Comparison of ENCODE assay signal across 8 cellular contexts in the genomic region with DNA sequence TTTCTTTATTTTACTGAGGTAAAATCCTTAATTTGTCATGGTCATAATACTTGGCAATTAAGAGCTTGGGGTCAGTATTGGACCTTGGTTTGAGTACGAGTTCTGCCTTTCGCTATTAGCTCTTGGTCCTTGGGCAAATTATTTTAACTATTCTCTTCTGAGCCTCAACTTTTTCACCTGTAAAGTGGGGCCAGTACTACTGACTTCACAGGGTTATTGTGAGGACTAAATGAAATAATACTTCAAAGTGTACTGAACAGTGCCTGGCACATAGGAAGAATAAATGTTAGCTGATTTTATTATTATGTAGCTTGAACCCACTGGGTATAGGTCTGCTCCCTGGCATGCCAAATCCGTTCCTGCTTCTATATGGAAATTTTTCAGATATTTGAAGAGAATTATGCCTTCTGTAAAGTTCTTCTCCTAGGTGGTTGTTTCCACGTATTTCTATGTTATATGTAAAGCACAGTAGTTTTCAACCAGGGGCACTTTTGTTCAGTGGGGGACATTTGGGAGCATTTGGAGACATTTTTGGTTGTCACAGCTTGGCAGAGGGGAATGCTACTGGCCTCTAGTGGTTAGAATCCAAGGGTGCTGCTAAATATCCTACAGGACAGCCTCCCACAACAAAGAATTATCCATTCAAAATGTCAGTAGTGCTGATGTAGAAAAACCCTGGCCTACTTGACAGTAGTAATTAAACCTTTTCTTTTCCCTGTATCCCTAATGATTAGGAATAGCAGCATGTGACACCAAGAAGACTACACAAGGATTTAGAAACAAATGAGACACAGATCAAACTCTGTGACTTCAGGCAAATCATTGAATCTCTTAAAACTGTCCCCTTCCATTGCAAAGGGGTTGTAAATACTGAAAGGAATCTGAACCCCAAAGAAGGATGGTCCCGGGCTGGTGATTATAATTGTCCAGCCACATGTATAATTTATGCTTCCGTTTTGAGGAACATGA. TPM values are rescaled to one million over a fixed set of nuclear protein-coding genes. Genes with fewer than 3 reads are reported as not detected.
DNase-seq lines count a peak whose midpoint lies in the region; ATAC-seq, FAIRE-seq and TF ChIP-seq lines count a peak whose summit lies in the region.

No MANE protein-coding gene starts in this region.

- H3K9me3 ChIP-seq in CD4-positive, alpha-beta memory T cell (ENCODE audit: control insufficient read depth in 1 of 2, low read length in 2 of 2): no peaks in the 10 kb centered on the region
- H3K9me3 ChIP-seq in OCI-LY3 (ENCODE audit: insufficient read depth, low read length): no peaks in the 10 kb centered on the region

- no peak overlapping the region for H3K4me3 Mint-ChIP-seq in CD4-positive, alpha-beta memory T cell
- no peak overlapping the region for H3K4me3 Mint-ChIP-seq in osteocyte (ENCODE audit: unreplicated experiment)

- POLR2A ChIA-PET in CD4-positive, alpha-beta memory T cell (lab: Charles Lee; ENCODE audit: partially characterized antibody): no interaction called here

- H3K27me3 ChIP-seq in CD4-positive, alpha-beta memory T cell (ENCODE audit: insufficient read depth, low read length): no peaks in the 10 kb centered on the region
- H3K27me3 ChIP-seq in OCI-LY3 (ENCODE audit: low read depth, low read length): no peaks in the 10 kb centered on the region

- H3K27ac ChIP-seq in CD4-positive, alpha-beta memory T cell (ENCODE audit: low read depth, low read length): no peak overlapping the region
- H3K27ac ChIP-seq in OCI-LY3 (ENCODE audit: low read length): no peak overlapping the region

- H3K9me3 Mint-ChIP-seq in CD4-positive, alpha-beta memory T cell: no peaks in the 10 kb centered on the region
- H3K9me3 Mint-ChIP-seq in osteocyte (ENCODE audit: unreplicated experiment): no peaks in the 10 kb centered on the region

- peaks cover 41% of the 10 kb centered on the region for H4K20me1 ChIP-seq in OCI-LY3 (ENCODE audit: insufficient read depth, low read length)

- H3K36me3 Mint-ChIP-seq in CD4-positive, alpha-beta memory T cell: peaks cover 0 to 3% of the 10 kb centered on the region in 2 donors
- H3K36me3 Mint-ChIP-seq in osteocyte (ENCODE audit: unreplicated experiment): no peaks in the 10 kb centered on the region

- no peak overlapping the region for H3K4me3 ChIP-seq in CD4-positive, alpha-beta memory T cell (ENCODE audit: low read length in 2 of 2)
- no peak overlapping the region for H3K4me3 ChIP-seq in OCI-LY3 (ENCODE audit: low read length)

- FAIRE-seq in GM18507 (lab: Jason Lieb, UNC): peak; percentile 75

- intact Hi-C loops in CD4-positive, alpha-beta memory T cell (cut with micrococcal nuclease): loop anchor here (1.0 kb wide), 1 partner anchor 35 kb away; no protein-coding TSS in a partner anchor

- peaks cover 94% of the 10 kb centered on the region for H3K79me2 ChIP-seq in OCI-LY3 (ENCODE audit: low read length)

- no peak overlapping the region for H3K9ac ChIP-seq in OCI-LY3 (ENCODE audit: low read length)

- peak in 1 of 5 donors; percentile 8 for DNase-seq in CD4-positive, alpha-beta memory T cell
- DNase-seq in GM18507 (ENCODE audit: extremely low spot score, insufficient read length, low read depth) (no peak), epidermal melanocyte (ENCODE audit: insufficient read length, low spot score) (peak; percentile 37), osteocyte (ENCODE audit: extremely low spot score, unreplicated experiment) (no peak)

- TF ChIP-seq CTCF in OCI-LY3 (IDR thresholded peaks at IDR 0.05; ENCODE audit: low read depth, low read length) (peak; percentile 65), osteocyte (IDR thresholded peaks at IDR 0.05) (peak; percentile 72)

- peaks cover 25% of the 10 kb centered on the region for H3K4me1 ChIP-seq in CD4-positive, alpha-beta memory T cell (ENCODE audit: insufficient read depth, low read length)
- H3K4me1 ChIP-seq in OCI-LY3 (ENCODE audit: low read length): peaks cover 8% of the 10 kb centered on the region

- H3K4me1 Mint-ChIP-seq in CD4-positive, alpha-beta memory T cell: peaks cover 36 to 58% (median 44%) of the 10 kb centered on the region in 4 donors
- H3K4me1 Mint-ChIP-seq in osteocyte (ENCODE audit: unreplicated experiment): peaks cover 25% of the 10 kb centered on the region

- H3K27me3 Mint-ChIP-seq in CD4-positive, alpha-beta memory T cell: peaks cover 0 to under 1% of the 10 kb centered on the region in 2 donors
- H3K27me3 Mint-ChIP-seq in osteocyte (ENCODE audit: unreplicated experiment): no peaks in the 10 kb centered on the region

- no peak overlapping the region for H2AFZ ChIP-seq in OCI-LY3 (ENCODE audit: low read depth, low read length)

- no peak for ATAC-seq in HG02840 (IDR thresholded peaks at IDR 0.05; ENCODE audit: low FRiP score, unreplicated experiment)
- no peak for ATAC-seq in HG02973 (IDR thresholded peaks at IDR 0.05; ENCODE audit: unreplicated experiment)
- no peak for ATAC-seq in GM21576 (IDR thresholded peaks at IDR 0.05; ENCODE audit: unreplicated experiment)

- no peaks in the 10 kb centered on the region for H3K36me3 ChIP-seq in CD4-positive, alpha-beta memory T cell (ENCODE audit: insufficient read depth, low read length)
- no peaks in the 10 kb centered on the region for H3K36me3 ChIP-seq in OCI-LY3 (replicated peaks; ENCODE audit: low read depth, low read length)

- no peak overlapping the region for H3K4me2 ChIP-seq in OCI-LY3 (ENCODE audit: low read length)

- peak overlapping the region in 4 of 7 donors; percentile 17 to 35 (median 22) for H3K27ac Mint-ChIP-seq in CD4-positive, alpha-beta memory T cell
- H3K27ac Mint-ChIP-seq in osteocyte (ENCODE audit: unreplicated experiment): no peak overlapping the region

- CTCF ChIA-PET in CD4-positive, alpha-beta memory T cell (lab: Charles Lee; ENCODE audit: partially characterized antibody): interaction anchor here (1.0 to 9.8 kb wide), 6 partner anchors 11 to 793 kb away, joined by 3 to 82 read pairs (median 5); no protein-coding TSS in a partner anchor

RNA-seq across cellular contexts. Expression of gene RCL1, which starts 4.5 kb away (rescaled TPM):
- total RNA-seq in CD4-positive, alpha-beta memory T cell: 10 to 100 TPM; 15.2 to 17.8 TPM
- 10 to 100 TPM; 15.5 to 21.1 TPM for polyA plus RNA-seq in CD4-positive, alpha-beta memory T cell
- 13.0 and 13.4 TPM in 2 replicates for total RNA-seq in osteocyte

RNA-seq across cellular contexts. Expression of gene AK3, which starts 56.3 kb away (rescaled TPM):
- total RNA-seq in CD4-positive, alpha-beta memory T cell: 10 to 100 TPM; 23.1 to 25.2 TPM
- 10 to 100 TPM; 28.3 to 47.9 TPM for polyA plus RNA-seq in CD4-positive, alpha-beta memory T cell
- total RNA-seq in osteocyte: 46.0 and 47.5 TPM in 2 replicates
